Comparison of ENCODE assay signal across 8 cellular contexts in genomic region chr22:38927033-38927789, GRCh38. TPM values are rescaled to one million over a fixed set of nuclear protein-coding genes. Genes with fewer than 3 reads are reported as not detected.
DNase-seq lines count a peak whose midpoint lies in the region; ATAC-seq and TF ChIP-seq lines count a peak whose summit lies in the region.

No MANE protein-coding gene starts in this region.

- H3K27ac Mint-ChIP-seq in activated CD8-positive, alpha-beta memory T cell treated with anti-CD3 and anti-CD28 coated beads, Interleukin-2, amount 10 ng/mL, durations not matched to agents 7 days and 5 days: no peak overlapping the region
- H3K27ac Mint-ChIP-seq in mesothelial cell of epicardium: no peak overlapping the region

- DNase-seq in DMS153 (lab: John Stamatoyannopoulos, UW) (peak; percentile 87), NCI-H1436 (lab: John Stamatoyannopoulos, UW) (peak; percentile 65), epidermal melanocyte (ENCODE audit: insufficient read length, low spot score) (peak; percentile 71), mesothelial cell of epicardium (ENCODE audit: low spot score in 2 of 2, unreplicated experiment in 2 of 2) (peak; percentile 46 to 74), SIG-M5 treated with dmso at 0.1 percent for 504 hours (lab: John Stamatoyannopoulos, UW; ENCODE audit: unreplicated experiment) (no peak)
- DNase-seq in activated CD8-positive, alpha-beta memory T cell treated with anti-CD3 and anti-CD28 coated beads, Interleukin-2, amount 10 ng/mL, durations not matched to agents 7 days and 5 days: peak; percentile 58
- DNase-seq in stimulated activated CD8-positive, alpha-beta memory T cell treated with anti-CD3 and anti-CD28 coated beads, Interleukin-4, amount 100 ng/mL, for 48 hours: peak; percentile 76

- H3K27me3 Mint-ChIP-seq in activated CD8-positive, alpha-beta memory T cell treated with anti-CD3 and anti-CD28 coated beads, Interleukin-2, amount 10 ng/mL, durations not matched to agents 7 days and 5 days: peaks cover 48% of the 10 kb centered on the region
- peaks cover 6% of the 10 kb centered on the region for H3K27me3 Mint-ChIP-seq in mesothelial cell of epicardium (ENCODE audit: low read depth)

- no peaks in the 10 kb centered on the region for H3K36me3 Mint-ChIP-seq in activated CD8-positive, alpha-beta memory T cell treated with anti-CD3 and anti-CD28 coated beads, Interleukin-2, amount 10 ng/mL, durations not matched to agents 7 days and 5 days
- H3K36me3 Mint-ChIP-seq in mesothelial cell of epicardium: no peaks in the 10 kb centered on the region

- H3K9me3 Mint-ChIP-seq in activated CD8-positive, alpha-beta memory T cell treated with anti-CD3 and anti-CD28 coated beads, Interleukin-2, amount 10 ng/mL, durations not matched to agents 7 days and 5 days (ENCODE audit: low read depth): no peaks in the 10 kb centered on the region
- H3K9me3 Mint-ChIP-seq in mesothelial cell of epicardium: peaks cover 9% of the 10 kb centered on the region

- TF ChIP-seq CTCF in mesothelial cell of epicardium (IDR thresholded peaks at IDR 0.05; ENCODE audit: unreplicated experiment): peak; percentile 48

- ATAC-seq in activated CD8-positive, alpha-beta memory T cell treated with anti-CD3 and anti-CD28 coated beads, Interleukin-2, amount 10 ng/mL, durations not matched to agents 7 days and 5 days: peak; percentile 82
- ATAC-seq in GM18868 (IDR thresholded peaks at IDR 0.05; ENCODE audit: unreplicated experiment): no peak

- H3K4me1 Mint-ChIP-seq in activated CD8-positive, alpha-beta memory T cell treated with anti-CD3 and anti-CD28 coated beads, Interleukin-2, amount 10 ng/mL, durations not matched to agents 7 days and 5 days: peaks cover 5% of the 10 kb centered on the region
- peaks cover 31% of the 10 kb centered on the region for H3K4me1 Mint-ChIP-seq in mesothelial cell of epicardium

- H3K4me3 Mint-ChIP-seq in activated CD8-positive, alpha-beta memory T cell treated with anti-CD3 and anti-CD28 coated beads, Interleukin-2, amount 10 ng/mL, durations not matched to agents 7 days and 5 days: no peak overlapping the region
- H3K4me3 Mint-ChIP-seq in mesothelial cell of epicardium: peak overlapping the region; percentile 70

- CTCF ChIA-PET in activated CD8-positive, alpha-beta memory T cell treated with anti-CD3 and anti-CD28 coated beads, Interleukin-2, amount 10 ng/mL, durations not matched to agents 7 days and 5 days (lab: Charles Lee): interaction anchor here (1.0 to 1.5 kb wide), 4 partner anchors 15 to 324 kb away, joined by 3 to 11 read pairs (median 4); no protein-coding TSS in a partner anchor

RNA-seq across cellular contexts. Expression of gene APOBEC3A, which starts 30.2 kb away (rescaled TPM):
- not detected for total RNA-seq in activated CD8-positive, alpha-beta memory T cell treated with anti-CD3 and anti-CD28 coated beads, Interleukin-2, amount 10 ng/mL, durations not matched to agents 7 days and 5 days
- total RNA-seq in mesothelial cell of epicardium: not detected in 3 replicates

RNA-seq across cellular contexts. Expression of gene APOBEC3B, which starts 54.9 kb away (rescaled TPM):
- total RNA-seq in activated CD8-positive, alpha-beta memory T cell treated with anti-CD3 and anti-CD28 coated beads, Interleukin-2, amount 10 ng/mL, durations not matched to agents 7 days and 5 days: 10 to 100 TPM; 32.8 to 82.6 TPM
- 4.3 to 5.1 TPM (median 4.9 TPM) in 3 replicates for total RNA-seq in mesothelial cell of epicardium

RNA-seq across cellular contexts. Expression of gene CBX6, which starts 55.2 kb away (rescaled TPM):
- 100 to 1,000 TPM in 1 of 2 experiments, 10 to 100 TPM in 1; 73.1 to 124 TPM for total RNA-seq in activated CD8-positive, alpha-beta memory T cell treated with anti-CD3 and anti-CD28 coated beads, Interleukin-2, amount 10 ng/mL, durations not matched to agents 7 days and 5 days
- total RNA-seq in mesothelial cell of epicardium: 101 to 104 TPM (median 102 TPM) in 3 replicates
